ENCODE assay signal across 2 cellular contexts in the genomic region with DNA sequence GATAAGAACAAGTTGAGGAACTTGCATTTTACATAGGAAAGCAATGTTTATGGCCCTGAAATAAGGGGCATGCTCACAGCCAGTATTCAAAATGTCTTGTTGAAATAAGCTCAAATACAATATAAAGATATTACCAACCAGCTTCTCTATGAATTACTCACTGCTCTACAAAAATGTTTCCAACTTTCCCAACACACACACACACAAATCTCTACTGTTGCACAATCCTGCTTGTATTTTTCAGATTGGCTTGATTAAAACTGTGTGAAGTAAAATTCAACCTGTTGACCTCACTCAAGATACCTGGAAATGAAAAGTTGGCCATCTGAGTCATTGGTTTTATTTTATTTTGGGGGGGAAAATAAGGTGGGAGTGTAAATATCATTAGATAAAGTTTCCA.
TF ChIP-seq lines count a peak whose summit lies in the region.

No MANE protein-coding gene starts in this region.

TF ChIP-seq in IMR-90, 13 proteins besides CTCF, POLR2A, EP300 and RAD21 (continued from another document):
- TF ChIP-seq MXI1 (IDR thresholded peaks at IDR 0.05; ENCODE audit: borderline replicate concordance, low read depth, low read length): no peak
- peak; percentile 29; the same call in 1 of the 2 replicates for TF ChIP-seq FOS (IDR thresholded peaks at IDR 0.05; ENCODE audit: low read depth, low read length)
- no peak for TF ChIP-seq MAZ (IDR thresholded peaks at IDR 0.05; ENCODE audit: borderline replicate concordance, low read depth, low read length)
- no peak for TF ChIP-seq MAFK (IDR thresholded peaks at IDR 0.05; ENCODE audit: low read depth, low read length)
- no peak for TF ChIP-seq NFE2L2 (IDR thresholded peaks at IDR 0.05; ENCODE audit: low read depth, low read length)
- no peak for TF ChIP-seq BHLHE40 (IDR thresholded peaks at IDR 0.05; ENCODE audit: low read depth, low read length)
- TF ChIP-seq CHD1 (IDR thresholded peaks at IDR 0.05; ENCODE audit: low read depth, low read length): no peak
- TF ChIP-seq, protein P1, sequence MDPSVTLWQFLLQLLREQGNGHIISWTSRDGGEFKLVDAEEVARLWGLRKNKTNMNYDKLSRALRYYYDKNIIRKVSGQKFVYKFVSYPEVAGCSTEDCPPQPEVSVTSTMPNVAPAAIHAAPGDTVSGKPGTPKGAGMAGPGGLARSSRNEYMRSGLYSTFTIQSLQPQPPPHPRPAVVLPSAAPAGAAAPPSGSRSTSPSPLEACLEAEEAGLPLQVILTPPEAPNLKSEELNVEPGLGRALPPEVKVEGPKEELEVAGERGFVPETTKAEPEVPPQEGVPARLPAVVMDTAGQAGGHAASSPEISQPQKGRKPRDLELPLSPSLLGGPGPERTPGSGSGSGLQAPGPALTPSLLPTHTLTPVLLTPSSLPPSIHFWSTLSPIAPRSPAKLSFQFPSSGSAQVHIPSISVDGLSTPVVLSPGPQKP (IDR thresholded peaks at IDR 0.05; ENCODE audit: borderline replicate concordance, low read depth, low read length): no peak
- TF ChIP-seq, protein P2, sequence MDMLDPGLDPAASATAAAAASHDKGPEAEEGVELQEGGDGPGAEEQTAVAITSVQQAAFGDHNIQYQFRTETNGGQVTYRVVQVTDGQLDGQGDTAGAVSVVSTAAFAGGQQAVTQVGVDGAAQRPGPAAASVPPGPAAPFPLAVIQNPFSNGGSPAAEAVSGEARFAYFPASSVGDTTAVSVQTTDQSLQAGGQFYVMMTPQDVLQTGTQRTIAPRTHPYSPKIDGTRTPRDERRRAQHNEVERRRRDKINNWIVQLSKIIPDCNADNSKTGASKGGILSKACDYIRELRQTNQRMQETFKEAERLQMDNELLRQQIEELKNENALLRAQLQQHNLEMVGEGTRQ (IDR thresholded peaks at IDR 0.05; ENCODE audit: low read depth, low read length): no peak

TF ChIP-seq in WTC11, 78 proteins besides CTCF, POLR2A, EP300 and RAD21:
- TF ChIP-seq, protein P3, sequence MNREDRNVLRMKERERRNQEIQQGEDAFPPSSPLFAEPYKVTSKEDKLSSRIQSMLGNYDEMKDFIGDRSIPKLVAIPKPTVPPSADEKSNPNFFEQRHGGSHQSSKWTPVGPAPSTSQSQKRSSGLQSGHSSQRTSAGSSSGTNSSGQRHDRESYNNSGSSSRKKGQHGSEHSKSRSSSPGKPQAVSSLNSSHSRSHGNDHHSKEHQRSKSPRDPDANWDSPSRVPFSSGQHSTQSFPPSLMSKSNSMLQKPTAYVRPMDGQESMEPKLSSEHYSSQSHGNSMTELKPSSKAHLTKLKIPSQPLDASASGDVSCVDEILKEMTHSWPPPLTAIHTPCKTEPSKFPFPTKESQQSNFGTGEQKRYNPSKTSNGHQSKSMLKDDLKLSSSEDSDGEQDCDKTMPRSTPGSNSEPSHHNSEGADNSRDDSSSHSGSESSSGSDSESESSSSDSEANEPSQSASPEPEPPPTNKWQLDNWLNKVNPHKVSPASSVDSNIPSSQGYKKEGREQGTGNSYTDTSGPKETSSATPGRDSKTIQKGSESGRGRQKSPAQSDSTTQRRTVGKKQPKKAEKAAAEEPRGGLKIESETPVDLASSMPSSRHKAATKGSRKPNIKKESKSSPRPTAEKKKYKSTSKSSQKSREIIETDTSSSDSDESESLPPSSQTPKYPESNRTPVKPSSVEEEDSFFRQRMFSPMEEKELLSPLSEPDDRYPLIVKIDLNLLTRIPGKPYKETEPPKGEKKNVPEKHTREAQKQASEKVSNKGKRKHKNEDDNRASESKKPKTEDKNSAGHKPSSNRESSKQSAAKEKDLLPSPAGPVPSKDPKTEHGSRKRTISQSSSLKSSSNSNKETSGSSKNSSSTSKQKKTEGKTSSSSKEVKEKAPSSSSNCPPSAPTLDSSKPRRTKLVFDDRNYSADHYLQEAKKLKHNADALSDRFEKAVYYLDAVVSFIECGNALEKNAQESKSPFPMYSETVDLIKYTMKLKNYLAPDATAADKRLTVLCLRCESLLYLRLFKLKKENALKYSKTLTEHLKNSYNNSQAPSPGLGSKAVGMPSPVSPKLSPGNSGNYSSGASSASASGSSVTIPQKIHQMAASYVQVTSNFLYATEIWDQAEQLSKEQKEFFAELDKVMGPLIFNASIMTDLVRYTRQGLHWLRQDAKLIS (CRISPR knock-in tag; IDR thresholded peaks at IDR 0.05; ENCODE audit: borderline replicate concordance): no peak
- TF ChIP-seq TP53 (CRISPR knock-in tag; IDR thresholded peaks at IDR 0.05) (no peak), RELA (CRISPR knock-in tag; IDR thresholded peaks at IDR 0.05; ENCODE audit: borderline replicate concordance) (no peak), ETV6 (CRISPR knock-in tag; IDR thresholded peaks at IDR 0.05) (no peak)
- TF ChIP-seq, protein P4, sequence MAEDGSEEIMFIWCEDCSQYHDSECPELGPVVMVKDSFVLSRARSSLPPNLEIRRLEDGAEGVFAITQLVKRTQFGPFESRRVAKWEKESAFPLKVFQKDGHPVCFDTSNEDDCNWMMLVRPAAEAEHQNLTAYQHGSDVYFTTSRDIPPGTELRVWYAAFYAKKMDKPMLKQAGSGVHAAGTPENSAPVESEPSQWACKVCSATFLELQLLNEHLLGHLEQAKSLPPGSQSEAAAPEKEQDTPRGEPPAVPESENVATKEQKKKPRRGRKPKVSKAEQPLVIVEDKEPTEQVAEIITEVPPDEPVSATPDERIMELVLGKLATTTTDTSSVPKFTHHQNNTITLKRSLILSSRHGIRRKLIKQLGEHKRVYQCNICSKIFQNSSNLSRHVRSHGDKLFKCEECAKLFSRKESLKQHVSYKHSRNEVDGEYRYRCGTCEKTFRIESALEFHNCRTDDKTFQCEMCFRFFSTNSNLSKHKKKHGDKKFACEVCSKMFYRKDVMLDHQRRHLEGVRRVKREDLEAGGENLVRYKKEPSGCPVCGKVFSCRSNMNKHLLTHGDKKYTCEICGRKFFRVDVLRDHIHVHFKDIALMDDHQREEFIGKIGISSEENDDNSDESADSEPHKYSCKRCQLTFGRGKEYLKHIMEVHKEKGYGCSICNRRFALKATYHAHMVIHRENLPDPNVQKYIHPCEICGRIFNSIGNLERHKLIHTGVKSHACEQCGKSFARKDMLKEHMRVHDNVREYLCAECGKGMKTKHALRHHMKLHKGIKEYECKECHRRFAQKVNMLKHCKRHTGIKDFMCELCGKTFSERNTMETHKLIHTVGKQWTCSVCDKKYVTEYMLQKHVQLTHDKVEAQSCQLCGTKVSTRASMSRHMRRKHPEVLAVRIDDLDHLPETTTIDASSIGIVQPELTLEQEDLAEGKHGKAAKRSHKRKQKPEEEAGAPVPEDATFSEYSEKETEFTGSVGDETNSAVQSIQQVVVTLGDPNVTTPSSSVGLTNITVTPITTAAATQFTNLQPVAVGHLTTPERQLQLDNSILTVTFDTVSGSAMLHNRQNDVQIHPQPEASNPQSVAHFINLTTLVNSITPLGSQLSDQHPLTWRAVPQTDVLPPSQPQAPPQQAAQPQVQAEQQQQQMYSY (CRISPR knock-in tag; IDR thresholded peaks at IDR 0.05): no peak
